8 cellular contexts compared by ENCODE assay signal in the genomic region with DNA sequence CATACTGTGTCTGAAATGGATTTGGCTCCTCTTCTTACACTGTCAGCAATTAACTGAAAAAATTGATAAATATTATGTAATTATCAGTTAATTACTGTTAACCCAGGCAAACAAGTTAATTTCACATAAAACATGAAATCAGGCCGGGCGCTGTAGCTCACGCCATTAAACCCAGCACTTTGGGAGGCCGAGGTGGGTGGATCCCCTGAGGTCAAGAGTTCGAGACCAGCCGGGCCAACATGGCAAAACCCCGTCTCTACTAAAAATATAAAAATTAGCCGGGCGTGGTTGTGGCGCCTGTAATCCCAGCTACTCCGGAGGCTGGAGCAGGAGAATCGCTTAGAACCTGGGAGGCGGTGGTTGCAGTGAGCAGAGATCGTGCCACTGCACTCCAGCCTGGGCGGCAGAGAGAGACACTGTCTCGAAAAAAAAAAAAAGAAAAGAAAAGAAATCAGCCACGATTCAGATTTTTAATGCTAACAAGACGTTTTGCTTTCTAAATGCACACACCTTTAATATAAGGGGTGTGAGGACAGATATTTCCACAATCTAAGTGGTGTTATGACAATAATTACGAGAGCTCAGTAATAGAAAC. TPM values are rescaled to one million over a fixed set of nuclear protein-coding genes. Genes with fewer than 3 reads are reported as not detected.
A peak's percentile ranks its signal among the peaks of the same experiment; 100 is the strongest.
DNase-seq lines count a peak whose midpoint lies in the region; ATAC-seq, FAIRE-seq and TF ChIP-seq lines count a peak whose summit lies in the region.

No MANE protein-coding gene starts in this region.

- 79 to 88% methylated on average over 16 to 19 of the region's 19 CpGs for WGBS in ectodermal cell, 2 experiments

- TF ChIP-seq POLR2A in GM12891 (IDR thresholded peaks at IDR 0.05; ENCODE audit: low read depth, low read length): no peak

- intact Hi-C loops in natural killer cell (cut with micrococcal nuclease): no loop called here

- no peaks in the 10 kb centered on the region for H3K9me3 ChIP-seq in CD4-positive, CD25-positive, alpha-beta regulatory T cell (ENCODE audit: control insufficient read depth in 2 of 2, low read length in 2 of 2)
- H3K9me3 ChIP-seq in ectodermal cell (ENCODE audit: control insufficient read depth, low read length): no peaks in the 10 kb centered on the region

- peak overlapping the region; percentile 98 for H3K4me3 ChIP-seq in CD4-positive, CD25-positive, alpha-beta regulatory T cell (ENCODE audit: low read depth, low read length)
- H3K4me3 ChIP-seq in ectodermal cell (ENCODE audit: insufficient read depth, low read depth, low read length): peak overlapping the region; percentile 66

- peaks cover 16 to 34% (median 28%) of the 10 kb centered on the region in 4 donors for H3K4me1 Mint-ChIP-seq in CD4-positive, CD25-positive, alpha-beta regulatory T cell
- peaks cover 22 to 29% of the 10 kb centered on the region in 2 donors for H3K4me1 Mint-ChIP-seq in natural killer cell

- DNase-seq in CD4-positive, CD25-positive, alpha-beta regulatory T cell: no peak
- peak; percentile 21 for DNase-seq in NCI-H2227 (lab: John Stamatoyannopoulos, UW; ENCODE audit: unreplicated experiment)
- DNase-seq in natural killer cell: no peak
- no peak for DNase-seq in GM12891 (ENCODE audit: insufficient read length, low spot score)
- DNase-seq in CD1c-positive myeloid dendritic cell (ENCODE audit: extremely low spot score): no peak

- no peaks in the 10 kb centered on the region for H3K36me3 ChIP-seq in CD4-positive, CD25-positive, alpha-beta regulatory T cell (ENCODE audit: control insufficient read depth, insufficient read depth, low read length)
- H3K36me3 ChIP-seq in ectodermal cell (ENCODE audit: control insufficient read depth, insufficient read depth, low read length): no peaks in the 10 kb centered on the region

- H3K4me1 ChIP-seq in CD4-positive, CD25-positive, alpha-beta regulatory T cell (ENCODE audit: control insufficient read depth, insufficient read depth, low read length, poor library complexity, severe bottlenecking): peaks cover 36% of the 10 kb centered on the region
- H3K4me1 ChIP-seq in ectodermal cell (ENCODE audit: control insufficient read depth, insufficient read depth, low read length): no peaks in the 10 kb centered on the region

- H3K27me3 ChIP-seq in CD4-positive, CD25-positive, alpha-beta regulatory T cell (ENCODE audit: control insufficient read depth, insufficient read depth, low read length): no peaks in the 10 kb centered on the region
- no peaks in the 10 kb centered on the region for H3K27me3 ChIP-seq in ectodermal cell (ENCODE audit: control insufficient read depth, insufficient read depth, low read length, poor library complexity, severe bottlenecking)

- TF ChIP-seq CTCF in natural killer cell (IDR thresholded peaks at IDR 0.05): no peak

- peak overlapping the region; percentile 85 for H3K27ac ChIP-seq in CD4-positive, CD25-positive, alpha-beta regulatory T cell (ENCODE audit: insufficient read depth, low read length, poor library complexity, severe bottlenecking)
- H3K27ac ChIP-seq in ectodermal cell (ENCODE audit: insufficient read depth, low read depth, low read length, poor library complexity, severe bottlenecking): peak overlapping the region; percentile 79

- ATAC-seq in CD4-positive, CD25-positive, alpha-beta regulatory T cell (ENCODE audit: low read depth in 2 of 2): no peak
- no peak for ATAC-seq in natural killer cell
- no peak for ATAC-seq in GM21825 (IDR thresholded peaks at IDR 0.05; ENCODE audit: unreplicated experiment)
- ATAC-seq in HG02588 (IDR thresholded peaks at IDR 0.05; ENCODE audit: unreplicated experiment): no peak

- no peaks in the 10 kb centered on the region for H3K9me3 Mint-ChIP-seq in CD4-positive, CD25-positive, alpha-beta regulatory T cell
- no peaks in the 10 kb centered on the region for H3K9me3 Mint-ChIP-seq in natural killer cell

- peak overlapping the region; percentile 90 to 98 (median 94) for H3K4me3 Mint-ChIP-seq in CD4-positive, CD25-positive, alpha-beta regulatory T cell
- H3K4me3 Mint-ChIP-seq in natural killer cell: peak overlapping the region; percentile 97

- FAIRE-seq in GM12891 (lab: Jason Lieb, UNC): no peak

- no peaks in the 10 kb centered on the region for H3K36me3 Mint-ChIP-seq in CD4-positive, CD25-positive, alpha-beta regulatory T cell
- no peaks in the 10 kb centered on the region for H3K36me3 Mint-ChIP-seq in natural killer cell

- peak overlapping the region; percentile 83 to 94 (median 87) for H3K27ac Mint-ChIP-seq in CD4-positive, CD25-positive, alpha-beta regulatory T cell
- H3K27ac Mint-ChIP-seq in natural killer cell: peak overlapping the region; percentile 94 to 96

- H3K27me3 Mint-ChIP-seq in CD4-positive, CD25-positive, alpha-beta regulatory T cell: peaks cover 4% of the 10 kb centered on the region
- H3K27me3 Mint-ChIP-seq in natural killer cell (ENCODE audit: low read depth in 2 of 2): peaks cover 0 to 3% of the 10 kb centered on the region in 2 donors

TF ChIP-seq in GM12891, 5 proteins besides CTCF, POLR2A, EP300 and RAD21:
- no peak for TF ChIP-seq POLR2AphosphoS5 (IDR thresholded peaks at IDR 0.05; ENCODE audit: low read depth, low read length)
- no peak for TF ChIP-seq PAX5 (IDR thresholded peaks at IDR 0.05; ENCODE audit: insufficient read depth, low read length, severe bottlenecking)
- TF ChIP-seq POU2F2 (IDR thresholded peaks at IDR 0.05; ENCODE audit: low read depth, low read length): no peak
- TF ChIP-seq SPI1 (IDR thresholded peaks at IDR 0.05; ENCODE audit: low read depth, low read length): no peak
- no peak for TF ChIP-seq TAF1 (IDR thresholded peaks at IDR 0.05; ENCODE audit: low read depth, low read length)

RNA-seq across cellular contexts. Expression of a gene that starts 0.5 kb away (rescaled TPM):
- 10.8 TPM for total RNA-seq in CD4-positive, CD25-positive, alpha-beta regulatory T cell
- polyA plus RNA-seq in CD4-positive, CD25-positive, alpha-beta regulatory T cell: 10 to 100 TPM; 23.7 to 33.3 (median 26.6) TPM
- 8.1 TPM for polyA plus RNA-seq in ectodermal cell (2013, experiment 1 of 4)
- 11.2 TPM for polyA plus RNA-seq in ectodermal cell (2013, experiment 2 of 4)
- 10.1 TPM for polyA plus RNA-seq in ectodermal cell (2013, experiment 3 of 4)
- polyA plus RNA-seq in ectodermal cell (2013, experiment 4 of 4): 12.2 TPM
- 10 to 100 TPM; 13.8 to 24.6 (median 18.9) TPM for total RNA-seq in natural killer cell
- 18.1 TPM for polyA plus RNA-seq in GM12891 (2012; ENCODE audit: low read depth, missing spikeins)

RNA-seq across cellular contexts. Expression of a gene that starts 21.3 kb away (rescaled TPM):
- total RNA-seq in CD4-positive, CD25-positive, alpha-beta regulatory T cell: 25.0 TPM
- polyA plus RNA-seq in CD4-positive, CD25-positive, alpha-beta regulatory T cell: 10 to 100 TPM in 1 of 4 donors, 1 to 10 TPM in 3; 6.7 to 10.7 (median 7.8) TPM
- 14.7 TPM for polyA plus RNA-seq in ectodermal cell (2013, experiment 1 of 4)
- polyA plus RNA-seq in ectodermal cell (2013, experiment 2 of 4): 8.9 TPM
- 15.1 TPM for polyA plus RNA-seq in ectodermal cell (2013, experiment 3 of 4)
- polyA plus RNA-seq in ectodermal cell (2013, experiment 4 of 4): 15.8 TPM
- 10 to 100 TPM; 17.2 to 34.2 (median 31.1) TPM for total RNA-seq in natural killer cell
- polyA plus RNA-seq in GM12891 (2012; ENCODE audit: low read depth, missing spikeins): 3.5 TPM

RNA-seq across cellular contexts. Expression of a gene that starts 21.8 kb away (rescaled TPM):
- total RNA-seq in CD4-positive, CD25-positive, alpha-beta regulatory T cell: 155 TPM
- 10 to 100 TPM; 20.0 to 33.5 (median 25.5) TPM for polyA plus RNA-seq in CD4-positive, CD25-positive, alpha-beta regulatory T cell
- polyA plus RNA-seq in ectodermal cell (2013, experiment 1 of 4): 33.5 TPM
- polyA plus RNA-seq in ectodermal cell (2013, experiment 2 of 4): 38.8 TPM
- polyA plus RNA-seq in ectodermal cell (2013, experiment 3 of 4): 28.8 TPM
- polyA plus RNA-seq in ectodermal cell (2013, experiment 4 of 4): 32.7 TPM
- 100 to 1,000 TPM; 158 to 164 (median 164) TPM for total RNA-seq in natural killer cell
- 19.0 TPM for polyA plus RNA-seq in GM12891 (2012; ENCODE audit: low read depth, missing spikeins)
